ENCODE assay signal across 14 cellular contexts in genomic region chr21:46039891-46040660, GRCh38. TPM values are rescaled to one million over a fixed set of nuclear protein-coding genes. Genes with fewer than 3 reads are reported as not detected.
A peak's percentile ranks its signal among the peaks of the same experiment; 100 is the strongest.
DNase-seq lines count a peak whose midpoint lies in the region; ATAC-seq, FAIRE-seq and TF ChIP-seq lines count a peak whose summit lies in the region.
"Had no signal": no experiment of that assay in that cellular context is flagged by ENCODE, and none has a peak within 500 bp of the region (broad histone marks: within the 10 kb centered on the region; RNA-seq: fewer than 3 reads in every experiment).

No MANE protein-coding gene starts in this region.

- no peak overlapping the region for H2BK12ac ChIP-seq in H1 (ENCODE audit: low read depth, low read length)

- WGBS in H1 (ENCODE audit: extremely low coverage in 1 of 2, insufficient coverage in 1 of 2, insufficient read length in 1 of 2, insufficient replicate concordance in 2 of 2, low coverage in 1 of 2, low lambda C conversion rate in 2 of 2, missing lambda C conversion rate in 1 of 2), 2 experiments: 89% methylated on average over 28 of the region's 31 CpGs; no CpG with 5 or more reads in 1 of the 2 experiments
- 96% methylated on average over 31 of the region's 31 CpGs for WGBS in aorta, 2 donors

- H3K4me2 ChIP-seq in H1 (ENCODE audit: insufficient read depth in 1 of 2, low read depth in 2 of 2, low read length in 2 of 2) (no peak overlapping the region), osteoblast (ENCODE audit: insufficient read depth, low read length) (no peak overlapping the region)
- H3K4me2 ChIP-seq: KMS-11 had no signal

- H2BK20ac ChIP-seq in H1 (ENCODE audit: low read length): no peak overlapping the region

- H3K27me3 Mint-ChIP-seq in effector memory CD8-positive, alpha-beta T cell: peaks cover 19 to 40% of the 10 kb centered on the region in 2 donors

- H3K4me1 ChIP-seq in H1 (replicated peaks in 1 of 4; ENCODE audit: control insufficient read depth in 3 of 4, insufficient read depth in 4 of 4, low read length in 3 of 4): peaks cover 0 to 3% (median 0%) of the 10 kb centered on the region in 4 experiments; a peak in 3 of 7 replicates
- H3K4me1 ChIP-seq in osteoblast (ENCODE audit: insufficient read depth, low read length): peaks cover 35% of the 10 kb centered on the region
- no peaks in the 10 kb centered on the region for H3K4me1 ChIP-seq in aorta (ENCODE audit: control insufficient read depth in 1 of 2, insufficient read depth in 2 of 2, low read length in 2 of 2)

- TF ChIP-seq POLR2A in H1 (IDR thresholded peaks at IDR 0.05; ENCODE audit: control extremely low read depth in 1 of 2, low read depth in 2 of 2, low read length in 2 of 2): no peak

- H4K20me1 ChIP-seq in H1 (replicated peaks in 1 of 2; ENCODE audit: control insufficient read depth in 1 of 2, insufficient read depth in 2 of 2, low read length in 2 of 2) (no peaks in the 10 kb centered on the region), osteoblast (ENCODE audit: insufficient read depth, low read length) (no peaks in the 10 kb centered on the region)

- no peaks in the 10 kb centered on the region for H3K27me3 ChIP-seq in H1 (replicated peaks in 1 of 4; ENCODE audit: control insufficient read depth in 3 of 4, extremely low read depth in 1 of 4, insufficient read depth in 3 of 4, low read length in 3 of 4)
- no peaks in the 10 kb centered on the region for H3K27me3 ChIP-seq in osteoblast (ENCODE audit: insufficient read depth, low read length)
- H3K27me3 ChIP-seq in aorta (ENCODE audit: control insufficient read depth in 1 of 2, insufficient read depth in 2 of 2, low read length in 1 of 2): no peaks in the 10 kb centered on the region

- TF ChIP-seq EP300 in H1 (IDR thresholded peaks at IDR 0.05; ENCODE audit: borderline replicate concordance in 1 of 2, low read depth in 2 of 2, low read length in 2 of 2): no peak

- H3K56ac ChIP-seq in H1 (replicated peaks; ENCODE audit: insufficient read length, low read depth, low read length): peak overlapping the region; percentile 59

- TF ChIP-seq CTCF in H1 (IDR thresholded peaks at IDR 0.05; ENCODE audit: control extremely low read depth in 1 of 3, insufficient read depth in 1 of 3, low read depth in 1 of 3, low read length in 3 of 3): no peak
- TF ChIP-seq CTCF in osteoblast (IDR thresholded peaks at IDR 0.05; ENCODE audit: extremely low read depth, low read depth, low read length): no peak

- H3K9me3 Mint-ChIP-seq in effector memory CD8-positive, alpha-beta T cell: no peaks in the 10 kb centered on the region

- no peak overlapping the region for H3K4me3 ChIP-seq in H1 (ENCODE audit: extremely low read depth in 1 of 4, insufficient read depth in 2 of 4, low read depth in 3 of 4, low read length in 4 of 4)
- H3K4me3 ChIP-seq in osteoblast (ENCODE audit: insufficient read depth, low read length): no peak overlapping the region
- H3K4me3 ChIP-seq in aorta (ENCODE audit: low read length in 2 of 2): no peak overlapping the region

- H3K4me1 Mint-ChIP-seq in effector memory CD8-positive, alpha-beta T cell (ENCODE audit: low read depth in 2 of 2): no peaks in the 10 kb centered on the region

- TF ChIP-seq RAD21 in H1 (IDR thresholded peaks at IDR 0.05 in 1 of 2, conservative IDR thresholded peaks at IDR 0.05 in 1 of 2; ENCODE audit: low read depth in 2 of 2, low read length in 2 of 2): no peak

- H3K23me2 ChIP-seq in H1 (ENCODE audit: low read depth, low read length): peaks cover 4% of the 10 kb centered on the region; the same call in 1 of the 2 replicates

- H3K79me1 ChIP-seq in H1 (ENCODE audit: low read depth, low read length): no peaks in the 10 kb centered on the region

- no peak overlapping the region for H3K4me3 Mint-ChIP-seq in effector memory CD8-positive, alpha-beta T cell

- peaks cover 3% of the 10 kb centered on the region for H3K36me3 Mint-ChIP-seq in effector memory CD8-positive, alpha-beta T cell (ENCODE audit: insufficient read depth)

- H3K79me2 ChIP-seq in H1 (ENCODE audit: control insufficient read depth in 1 of 2, insufficient read depth in 2 of 2, low read length in 2 of 2): no peaks in the 10 kb centered on the region
- no peaks in the 10 kb centered on the region for H3K79me2 ChIP-seq in osteoblast (ENCODE audit: insufficient read depth, low read length)

- ATAC-seq in left cardiac atrium: no peak
- ATAC-seq in aorta (ENCODE audit: low FRiP score): peak; percentile 19
- no peak for ATAC-seq in GM21367 (IDR thresholded peaks at IDR 0.05; ENCODE audit: unreplicated experiment)
- ATAC-seq in effector memory CD8-positive, alpha-beta T cell (replicated peaks): no peak

- no peak overlapping the region for H3K18ac ChIP-seq in H1 (ENCODE audit: extremely low read depth, low read length)

- CTCF ChIA-PET in H1 (lab: Charles Lee; ENCODE audit: partially characterized antibody): no interaction called here

- peak overlapping the region in 1 of 2 donors; percentile 15 for H3K27ac Mint-ChIP-seq in effector memory CD8-positive, alpha-beta T cell

- intact Hi-C loops in cardiac septum (cut with DNase I) (loop anchor here (5.0 kb wide), 1 partner anchor 68 kb away; no protein-coding TSS in a partner anchor), left cardiac atrium (cut with DNase I) (no loop called here), aorta (cut with DNase I) (no loop called here)

- no peak overlapping the region for H3K27ac ChIP-seq in H1 (ENCODE audit: low read depth, low read length)
- H3K27ac ChIP-seq in osteoblast (ENCODE audit: low read depth, low read length): peak overlapping the region; percentile 99
- H3K27ac ChIP-seq in aorta (ENCODE audit: low read depth in 1 of 2, low read length in 2 of 2): no peak overlapping the region
- H3K27ac ChIP-seq: KMS-11 had no signal

- DNase-seq in cardiac septum (ENCODE audit: low spot score) (peak; percentile 61), left cardiac atrium (no peak), H1 (ENCODE audit: low read depth in 1 of 2, low spot score in 2 of 2) (peak in 1 of 2 experiments; percentile 44), osteoblast (ENCODE audit: insufficient read length, low spot score, missing footprints) (peak; percentile 46), aorta (no peak), EL (no peak)
- DNase-seq in effector memory CD8-positive, alpha-beta T cell: no peak
- DNase-seq: 8988T, C1 segment of cervical spinal cord, DMS 273 treated with DMSO at 0.1 percent for 48 hours, NCI-H1092, NCI-H187 had no signal

- H2AK5ac ChIP-seq in H1 (ENCODE audit: low read depth, low read length): no peak overlapping the region

- H3K9ac ChIP-seq in H1 (replicated peaks in 1 of 4; ENCODE audit: extremely low read depth in 1 of 4, low read depth in 3 of 4, low read length in 3 of 4): no peak overlapping the region
- H3K9ac ChIP-seq: KMS-11 had no signal

- H2AFZ ChIP-seq in H1 (ENCODE audit: low read length): no peak overlapping the region
- no peak overlapping the region for H2AFZ ChIP-seq in osteoblast (ENCODE audit: low read length)

- no peak overlapping the region for H3K4ac ChIP-seq in H1 (replicated peaks; ENCODE audit: insufficient read length, low read depth, low read length)

- FAIRE-seq in H1 (lab: Jason Lieb, UNC): no peak

- peak overlapping the region; percentile 28; the same call in 1 of the 2 replicates for H4K8ac ChIP-seq in H1 (ENCODE audit: extremely low read depth, insufficient read depth, low read length)

- no peak overlapping the region for H2BK15ac ChIP-seq in H1 (ENCODE audit: low read length)

- POLR2A ChIA-PET in H1 (lab: Charles Lee; ENCODE audit: partially characterized antibody): no interaction called here

- H3K36me3 ChIP-seq in H1 (ENCODE audit: control insufficient read depth in 2 of 4, insufficient read depth in 4 of 4, low read length in 3 of 4): no peaks in the 10 kb centered on the region
- H3K36me3 ChIP-seq in osteoblast (ENCODE audit: insufficient read depth, low read length): no peaks in the 10 kb centered on the region
- H3K36me3 ChIP-seq in aorta (ENCODE audit: control insufficient read depth in 1 of 2, insufficient read depth in 2 of 2, low read length in 1 of 2): no peaks in the 10 kb centered on the region

- H3K14ac ChIP-seq in H1 (ENCODE audit: insufficient read length): no peak overlapping the region

- H4K5ac ChIP-seq in H1 (ENCODE audit: insufficient read length, low read depth, low read length): no peak overlapping the region

- no peak overlapping the region for H3K23ac ChIP-seq in H1 (ENCODE audit: insufficient read length)

- no peaks in the 10 kb centered on the region for H3K9me3 ChIP-seq in H1 (ENCODE audit: insufficient read depth in 2 of 2, low read depth in 1 of 2, low read length in 1 of 2)
- no peaks in the 10 kb centered on the region for H3K9me3 ChIP-seq in osteoblast (ENCODE audit: low read depth, low read length)
- no peaks in the 10 kb centered on the region for H3K9me3 ChIP-seq in aorta (ENCODE audit: control insufficient read depth, low read length)

- H2BK120ac ChIP-seq in H1 (replicated peaks; ENCODE audit: low read depth, low read length): no peak overlapping the region

- peak overlapping the region; percentile 44; the same call in 1 of the 2 replicates for H2BK5ac ChIP-seq in H1 (ENCODE audit: low read depth, low read length)

- H4K91ac ChIP-seq in H1 (replicated peaks; ENCODE audit: insufficient read length, low read length): no peak overlapping the region

RNA-seq across cellular contexts. Expression of gene COL6A2, which starts 57.8 kb away (rescaled TPM):
- total RNA-seq in cardiac septum (157 TPM), left cardiac atrium (100 to 1,000 TPM; 330 to 350 TPM), osteoblast (1,184 and 1,265 TPM in 2 replicates), aorta (1,000 to 10,000 TPM; 1,386 to 1,431 TPM)
- total RNA-seq in H1 (2021; fragmentation: NEBNext Ultra II Directional; extraction: Animal tissue kit (Norgen Biotek cat#: 25700)): 60.6 and 62.7 TPM in 2 replicates
- polyA plus RNA-seq in H1 (2011; rRNA removed) (60.1 and 79.2 TPM in 2 replicates), aorta (1,000 to 10,000 TPM in 1 of 2 donors, 100 to 1,000 TPM in 1; 335 to 3,611 TPM)
- 60.4 TPM for polyA plus RNA-seq in H1 (2011; cell fraction: cytosol; rRNA removed)
- 219 TPM for polyA plus RNA-seq in H1 (2011; cell fraction: nucleus; rRNA removed)
- polyA plus RNA-seq in H1 (2012, experiment 1 of 2): 38.8 to 78.4 TPM (median 69.6 TPM) in 4 replicates
- polyA plus RNA-seq in H1 (2012, experiment 2 of 2): 41.6 TPM
- 99.7 TPM for polyA plus RNA-seq in H1 (2013, experiment 1 of 2)
- polyA plus RNA-seq in H1 (2013, experiment 2 of 2): 84.9 TPM
- 14.9 and 16.7 TPM in 2 replicates for polyA minus RNA-seq in H1 (2011; rRNA and poly(A)+ RNA removed)
- polyA minus RNA-seq in H1 (2011; cell fraction: cytosol; rRNA and poly(A)+ RNA removed): 30.5 TPM
- 40.6 TPM for polyA minus RNA-seq in H1 (2011; cell fraction: nucleus; rRNA and poly(A)+ RNA removed)

RNA-seq across cellular contexts. Expression of gene COL6A1, which starts 58.5 kb away (rescaled TPM):
- total RNA-seq in cardiac septum (140 TPM), left cardiac atrium (100 to 1,000 TPM; 244 to 247 TPM), osteoblast (1,531 and 1,612 TPM in 2 replicates), aorta (100 to 1,000 TPM; 458 to 593 TPM)
- total RNA-seq in H1 (2021; fragmentation: NEBNext Ultra II Directional; extraction: Animal tissue kit (Norgen Biotek cat#: 25700)): 100 and 104 TPM in 2 replicates
- polyA plus RNA-seq in H1 (2011; rRNA removed) (115 and 212 TPM in 2 replicates), aorta (1,000 to 10,000 TPM in 1 of 2 donors, 100 to 1,000 TPM in 1; 156 to 1,773 TPM)
- 118 TPM for polyA plus RNA-seq in H1 (2011; cell fraction: cytosol; rRNA removed)
- 658 TPM for polyA plus RNA-seq in H1 (2011; cell fraction: nucleus; rRNA removed)
- polyA plus RNA-seq in H1 (2012, experiment 1 of 2): 110 to 163 TPM (median 152 TPM) in 4 replicates
- polyA plus RNA-seq in H1 (2012, experiment 2 of 2): 98.6 TPM
- 176 TPM for polyA plus RNA-seq in H1 (2013, experiment 1 of 2)
- 154 TPM for polyA plus RNA-seq in H1 (2013, experiment 2 of 2)
- 32.7 and 35.2 TPM in 2 replicates for polyA minus RNA-seq in H1 (2011; rRNA and poly(A)+ RNA removed)
- 53.2 TPM for polyA minus RNA-seq in H1 (2011; cell fraction: cytosol; rRNA and poly(A)+ RNA removed)
- 70.5 TPM for polyA minus RNA-seq in H1 (2011; cell fraction: nucleus; rRNA and poly(A)+ RNA removed)

Comparison
In these comparisons a context has a peak if more than half of its experiments do, and no peak if none do; other contexts are left out.
1. DNase-seq: peak in cardiac septum (single experiment) and osteoblast (single experiment); none in left cardiac atrium (single experiment), aorta (0 of 2), effector memory CD8-positive, alpha-beta T cell (0 of 3) and EL (single experiment).